1 cellular context compared by ENCODE assay signal in the genomic region with DNA sequence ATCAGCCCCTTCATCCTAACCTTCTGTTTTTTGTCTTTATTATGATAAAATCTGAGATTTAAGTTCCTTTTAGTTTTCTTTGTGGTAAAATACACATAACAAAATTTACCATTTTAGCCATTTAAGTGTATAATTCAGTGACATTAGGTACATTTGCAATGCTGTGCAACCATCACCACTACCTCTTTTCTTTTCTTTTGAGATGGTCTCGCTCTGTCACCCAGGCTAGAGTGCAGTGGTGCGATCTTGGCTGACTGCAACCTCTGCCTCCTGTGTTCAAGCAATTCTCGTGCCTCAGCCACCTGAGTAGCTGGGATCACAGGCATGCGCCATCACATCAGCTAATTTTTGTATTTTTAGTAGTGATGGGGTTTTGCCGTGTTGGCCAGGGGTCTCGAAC.
A peak's percentile ranks its signal among the peaks of the same experiment; 100 is the strongest.
TF ChIP-seq lines count a peak whose summit lies in the region.

No MANE protein-coding gene starts in this region.

TF ChIP-seq in HepG2, 621 proteins besides CTCF, POLR2A, EP300 and RAD21:
- TF ChIP-seq ZSCAN30 (CRISPR knock-in tag; IDR thresholded peaks at IDR 0.05) = no peak
- TF ChIP-seq, protein P1, sequence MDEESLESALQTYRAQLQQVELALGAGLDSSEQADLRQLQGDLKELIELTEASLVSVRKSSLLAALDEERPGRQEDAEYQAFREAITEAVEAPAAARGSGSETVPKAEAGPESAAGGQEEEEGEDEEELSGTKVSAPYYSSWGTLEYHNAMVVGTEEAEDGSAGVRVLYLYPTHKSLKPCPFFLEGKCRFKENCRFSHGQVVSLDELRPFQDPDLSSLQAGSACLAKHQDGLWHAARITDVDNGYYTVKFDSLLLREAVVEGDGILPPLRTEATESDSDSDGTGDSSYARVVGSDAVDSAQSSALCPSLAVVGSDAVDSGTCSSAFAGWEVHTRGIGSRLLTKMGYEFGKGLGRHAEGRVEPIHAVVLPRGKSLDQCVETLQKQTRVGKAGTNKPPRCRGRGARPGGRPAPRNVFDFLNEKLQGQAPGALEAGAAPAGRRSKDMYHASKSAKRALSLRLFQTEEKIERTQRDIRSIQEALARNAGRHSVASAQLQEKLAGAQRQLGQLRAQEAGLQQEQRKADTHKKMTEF (CRISPR knock-in tag; IDR thresholded peaks at IDR 0.05) = 0 out of 2 replicates have a peak, but pooled peaks have one; percentile 4
